8 cellular contexts compared by ENCODE assay signal in genomic region chr16:18800674-18801196, GRCh38. TPM values are rescaled to one million over a fixed set of nuclear protein-coding genes. Genes with fewer than 3 reads are reported as not detected.
DNase-seq lines count a peak whose midpoint lies in the region; ATAC-seq lines count a peak whose summit lies in the region.

No MANE protein-coding gene starts in this region.

- peak overlapping the region; percentile 75 for H3K4me3 ChIP-seq in effector memory CD4-positive, alpha-beta T cell (ENCODE audit: insufficient read depth, low read depth, low read length, poor library complexity, severe bottlenecking)
- H3K4me3 ChIP-seq in muscle layer of duodenum (ENCODE audit: low read depth in 1 of 2, low read length in 2 of 2), result peak overlapping the region; percentile 88 to 98

- no peaks in the 10 kb centered on the region for H3K27me3 ChIP-seq in effector memory CD4-positive, alpha-beta T cell (replicated peaks; ENCODE audit: control insufficient read depth, insufficient read depth, low read length, poor library complexity, severe bottlenecking)
- H3K27me3 ChIP-seq in muscle layer of duodenum (ENCODE audit: low read depth, low read length), result no peaks in the 10 kb centered on the region

- intact Hi-C loops in Right ventricle myocardium superior (cut with DNase I) (no loop called here), cardiac septum (cut with DNase I) (loop anchor here (1.0 to 10.0 kb wide), 3 partner anchors 10 to 264 kb away; partner anchors contain the start of genes COQ7 and RPS15A)

- no peaks in the 10 kb centered on the region for H3K9me3 ChIP-seq in effector memory CD4-positive, alpha-beta T cell (ENCODE audit: control insufficient read depth, low read length)
- H3K9me3 ChIP-seq in muscle layer of duodenum (ENCODE audit: control insufficient read depth in 1 of 2, low read length in 2 of 2), result no peaks in the 10 kb centered on the region

- H3K27ac ChIP-seq in effector memory CD4-positive, alpha-beta T cell (ENCODE audit: insufficient read depth, low read length, poor library complexity, severe bottlenecking), result peak overlapping the region; percentile 84
- H3K27ac ChIP-seq in muscle layer of duodenum (ENCODE audit: low read length), result peak overlapping the region; percentile 92

- ATAC-seq in Right ventricle myocardium superior (ENCODE audit: poor library complexity), result peak; percentile 15
- ATAC-seq in HG03571 (IDR thresholded peaks at IDR 0.05; ENCODE audit: unreplicated experiment), result no peak

- DNase-seq in Right ventricle myocardium superior, result no peak
- DNase-seq in cardiac septum (ENCODE audit: low spot score), result no peak
- peak; percentile 58 for DNase-seq in NCI-H69 (lab: John Stamatoyannopoulos, UW)
- DNase-seq in effector memory CD4-positive, alpha-beta T cell, result no peak
- no peak for DNase-seq in GOT3 (lab: John Stamatoyannopoulos, UW)
- DNase-seq in occipital lobe (lab: John Stamatoyannopoulos, UW), result no peak

- H3K4me1 ChIP-seq in effector memory CD4-positive, alpha-beta T cell (ENCODE audit: control insufficient read depth, insufficient read depth, low read length, poor library complexity, severe bottlenecking), result peaks cover 10% of the 10 kb centered on the region
- H3K4me1 ChIP-seq in muscle layer of duodenum (ENCODE audit: control insufficient read depth in 1 of 2, insufficient read depth in 2 of 2, low read length in 2 of 2), result peaks cover 3 to 14% of the 10 kb centered on the region in 2 donors

- H3K36me3 ChIP-seq in effector memory CD4-positive, alpha-beta T cell (ENCODE audit: control insufficient read depth, insufficient read depth, low read length), result peaks cover 22% of the 10 kb centered on the region
- peaks cover 0 to 17% of the 10 kb centered on the region in 2 donors for H3K36me3 ChIP-seq in muscle layer of duodenum (ENCODE audit: control insufficient read depth in 1 of 2, insufficient read depth in 2 of 2, low read length in 2 of 2)

RNA-seq across cellular contexts. Expression of gene ARL6IP1, which starts 0.6 kb away (rescaled TPM):
- total RNA-seq in Right ventricle myocardium superior (21.0 TPM), cardiac septum (19.3 TPM), occipital lobe (496 TPM)

RNA-seq across cellular contexts. Expression of gene RPS15A, which starts 10.6 kb away (rescaled TPM):
- total RNA-seq in Right ventricle myocardium superior, result 632 TPM
- 510 TPM for total RNA-seq in cardiac septum
- 2,037 TPM for total RNA-seq in occipital lobe

Comparison
In these comparisons a context has a peak if more than half of its experiments do, and no peak if none do; other contexts are left out.
1. RNA of gene ARL6IP1, which starts 0.6 kb away (total RNA-seq): 496 TPM in occipital lobe (single experiment); 21.0 TPM in Right ventricle myocardium superior (single experiment) and 19.3 TPM in cardiac septum (single experiment); every median in the first group is over 10 times any median in the second.